In the genomic region with DNA sequence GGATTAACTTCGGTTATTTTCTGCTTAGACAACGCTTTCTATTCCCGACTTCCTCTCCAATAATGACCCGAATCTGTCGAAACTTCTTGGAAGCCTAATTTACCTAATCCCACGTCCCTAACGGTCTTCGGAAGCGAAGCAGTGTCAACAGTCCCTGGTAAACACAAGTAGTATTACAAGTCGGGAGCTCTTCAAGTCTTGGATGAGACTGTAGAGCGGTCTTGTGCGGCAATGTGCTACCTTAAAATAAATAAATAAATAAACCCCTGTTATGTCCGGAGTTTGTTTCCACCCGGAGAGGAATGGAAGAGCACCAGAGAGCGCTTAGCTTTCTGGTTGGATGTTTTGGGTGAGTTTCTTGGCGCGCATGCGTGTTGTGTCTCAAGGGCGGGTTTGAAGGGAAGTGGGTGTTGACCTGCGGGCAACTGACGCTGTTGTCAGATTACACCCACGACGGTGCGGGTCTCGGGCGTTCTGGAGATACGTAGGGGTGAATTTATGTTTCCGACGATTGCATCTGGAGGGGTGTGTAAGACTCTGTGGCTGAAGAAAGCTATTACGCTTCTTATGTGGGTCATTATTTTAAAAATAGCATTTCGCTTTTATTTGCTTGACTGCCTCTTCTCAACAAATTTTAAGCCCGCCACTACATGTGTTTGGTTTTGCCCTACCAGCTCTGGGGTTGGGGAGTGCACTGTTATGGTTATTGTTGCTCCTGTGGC, we compare ENCODE assay signal across 1 cellular context.
TF ChIP-seq lines count a peak whose summit lies in the region.

Gene KIAA0586 (plus strand): TSS at position 431 of the 722 bp plus-strand sequence. CDS start 546 bp downstream, outside the sequence.
A gene with protein sequence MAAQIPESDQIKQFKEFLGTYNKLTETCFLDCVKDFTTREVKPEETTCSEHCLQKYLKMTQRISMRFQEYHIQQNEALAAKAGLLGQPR (minus strand): TSS at position 243 of the 722 bp plus-strand sequence. CDS start 15,586 bp downstream, outside the sequence.

TF ChIP-seq in H1, 55 proteins besides CTCF, POLR2A, EP300 and RAD21:
- TF ChIP-seq, protein P1, sequence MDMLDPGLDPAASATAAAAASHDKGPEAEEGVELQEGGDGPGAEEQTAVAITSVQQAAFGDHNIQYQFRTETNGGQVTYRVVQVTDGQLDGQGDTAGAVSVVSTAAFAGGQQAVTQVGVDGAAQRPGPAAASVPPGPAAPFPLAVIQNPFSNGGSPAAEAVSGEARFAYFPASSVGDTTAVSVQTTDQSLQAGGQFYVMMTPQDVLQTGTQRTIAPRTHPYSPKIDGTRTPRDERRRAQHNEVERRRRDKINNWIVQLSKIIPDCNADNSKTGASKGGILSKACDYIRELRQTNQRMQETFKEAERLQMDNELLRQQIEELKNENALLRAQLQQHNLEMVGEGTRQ (IDR thresholded peaks at IDR 0.05; ENCODE audit: low read length) = no peak
- TF ChIP-seq RXRA (IDR thresholded peaks at IDR 0.05; ENCODE audit: insufficient read depth, low read depth, low read length) (no peak), SP4 (IDR thresholded peaks at IDR 0.05; ENCODE audit: low read length) (0 out of 2 replicates have a peak, but pooled peaks have one; percentile 44), EGR1 (IDR thresholded peaks at IDR 0.05; ENCODE audit: borderline replicate concordance, low read depth, low read length) (peak; percentile 57; the same call in 1 of the 2 replicates), CBX5 (IDR thresholded peaks at IDR 0.05; ENCODE audit: low read depth, low read length) (no peak), RBBP5 (IDR thresholded peaks at IDR 0.05; ENCODE audit: borderline replicate concordance, low read depth, low read length) (no peak; the same call in 1 of the 2 replicates), GABPA (IDR thresholded peaks at IDR 0.05; ENCODE audit: borderline replicate concordance, insufficient read depth, low read length) (0 out of 2 replicates have a peak, but pooled peaks have one; percentile 32), SUZ12 (IDR thresholded peaks at IDR 0.05; ENCODE audit: low read length) (no peak), EZH2 (IDR thresholded peaks at IDR 0.05; ENCODE audit: low read depth, low read length, severe bottlenecking) (no peak), KDM4A (IDR thresholded peaks at IDR 0.05; ENCODE audit: low read depth, low read length, severe bottlenecking) (no peak), ZNF274 (IDR thresholded peaks at IDR 0.05; ENCODE audit: borderline replicate concordance, extremely low read depth, low read length) (no peak), CBX8 (IDR thresholded peaks at IDR 0.05; ENCODE audit: borderline replicate concordance, low read depth, low read length) (no peak), GTF2F1 (IDR thresholded peaks at IDR 0.05; ENCODE audit: borderline replicate concordance, low read depth, low read length) (no peak), CHD1 (IDR thresholded peaks at IDR 0.05; ENCODE audit: low read depth, low read length) (no peak; the same call in 1 of the 2 replicates), CHD2 (IDR thresholded peaks at IDR 0.05; ENCODE audit: low read length) (no peak), RFX5 (IDR thresholded peaks at IDR 0.05; ENCODE audit: borderline replicate concordance, low read depth, low read length) (no peak), SIRT6 (IDR thresholded peaks at IDR 0.05; ENCODE audit: low read length) (no peak), ASH2L (IDR thresholded peaks at IDR 0.05; ENCODE audit: low read length) (peak; percentile 94), ATF2 (IDR thresholded peaks at IDR 0.05; ENCODE audit: low read length) (0 out of 2 replicates have a peak, but pooled peaks have one; percentile 36), YY1 (IDR thresholded peaks at IDR 0.05; ENCODE audit: low read depth, low read length) (0 out of 2 replicates have a peak, but pooled peaks have one; percentile 39), RNF2 (IDR thresholded peaks at IDR 0.05; ENCODE audit: borderline replicate concordance, low read depth, low read length, missing control alignments, poor library complexity, severe bottlenecking) (no peak), ATF3 (IDR thresholded peaks at IDR 0.05; ENCODE audit: insufficient read depth, low read depth, low read length) (no peak), BACH1 (IDR thresholded peaks at IDR 0.05; ENCODE audit: low read length) (no peak), CEBPB (IDR thresholded peaks at IDR 0.05; ENCODE audit: low read depth, low read length) (no peak), SAP30 (IDR thresholded peaks at IDR 0.05; ENCODE audit: insufficient read depth, insufficient replicate concordance, low read length) (peak; percentile 94), NRF1 (IDR thresholded peaks at IDR 0.05; ENCODE audit: low read depth, low read length) (peak; percentile 80), CREB1 (IDR thresholded peaks at IDR 0.05) (0 out of 2 replicates have a peak, but pooled peaks have one; percentile 28), SP1 (IDR thresholded peaks at IDR 0.05; ENCODE audit: low read depth, low read length) (peak; percentile 74), JUN (IDR thresholded peaks at IDR 0.05; ENCODE audit: low read depth, low read length) (no peak), KDM1A (IDR thresholded peaks at IDR 0.05; ENCODE audit: borderline replicate concordance, low read length) (peak; percentile 100), TAF1 (IDR thresholded peaks at IDR 0.05; ENCODE audit: low read depth, low read length) (peak; percentile 64), BCL11A (IDR thresholded peaks at IDR 0.05; ENCODE audit: low read depth in 2 of 2, low read length in 2 of 2) (no peak), PHF8 (conservative IDR thresholded peaks at IDR 0.05; ENCODE audit: low read depth, low read length) (peak; percentile 55; the same call in 1 of the 2 replicates), SIX5 (IDR thresholded peaks at IDR 0.05; ENCODE audit: low read depth, low read length) (no peak), SRF (IDR thresholded peaks at IDR 0.05; ENCODE audit: low read depth, low read length) (no peak), MAX (IDR thresholded peaks at IDR 0.05) (no peak), POLR2AphosphoS5 (IDR thresholded peaks at IDR 0.05; ENCODE audit: low read depth, low read length) (peak; percentile 61; the same call in 1 of the 2 replicates), CHD7 (IDR thresholded peaks at IDR 0.05; ENCODE audit: insufficient replicate concordance, low read length) (no peak), TBP (IDR thresholded peaks at IDR 0.05; ENCODE audit: low read depth, low read length) (peak; percentile 66), KDM5A (IDR thresholded peaks at IDR 0.05; ENCODE audit: low read length) (peak; percentile 83), MAFK (IDR thresholded peaks at IDR 0.05; ENCODE audit: low read depth, low read length) (no peak), TEAD4 (IDR thresholded peaks at IDR 0.05; ENCODE audit: low read depth, low read length) (0 out of 2 replicates have a peak, but pooled peaks have one; percentile 12), TCF12 (IDR thresholded peaks at IDR 0.05; ENCODE audit: low read depth, low read length) (no peak), SIN3A (conservative IDR thresholded peaks at IDR 0.05 in 1 of 2, IDR thresholded peaks at IDR 0.05 in 1 of 2; ENCODE audit: low read depth in 1 of 2, low read length in 2 of 2) (peak; percentile 56 to 91; a peak in 3 of 4 replicates), JUND (IDR thresholded peaks at IDR 0.05; ENCODE audit: low read length) (no peak), HDAC2 (IDR thresholded peaks at IDR 0.05; ENCODE audit: borderline replicate concordance in 1 of 2, low read depth in 2 of 2, low read length in 2 of 2) (peak in 1 of 2 experiments; percentile 99; a peak in 3 of 4 replicates), BRCA1 (IDR thresholded peaks at IDR 0.05; ENCODE audit: low read depth, low read length) (no peak), POU5F1 (IDR thresholded peaks at IDR 0.05; ENCODE audit: low read depth, low read length) (no peak)
- TF ChIP-seq, protein P2, sequence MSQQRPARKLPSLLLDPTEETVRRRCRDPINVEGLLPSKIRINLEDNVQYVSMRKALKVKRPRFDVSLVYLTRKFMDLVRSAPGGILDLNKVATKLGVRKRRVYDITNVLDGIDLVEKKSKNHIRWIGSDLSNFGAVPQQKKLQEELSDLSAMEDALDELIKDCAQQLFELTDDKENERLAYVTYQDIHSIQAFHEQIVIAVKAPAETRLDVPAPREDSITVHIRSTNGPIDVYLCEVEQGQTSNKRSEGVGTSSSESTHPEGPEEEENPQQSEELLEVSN (IDR thresholded peaks at IDR 0.05) = no peak
